Comparison of ENCODE assay signal across 23 cellular contexts in genomic region chr1:93678491-93678890, GRCh38. TPM values are rescaled to one million over a fixed set of nuclear protein-coding genes. Genes with fewer than 3 reads are reported as not detected.
A peak's percentile ranks its signal among the peaks of the same experiment; 100 is the strongest.
DNase-seq lines count a peak whose midpoint lies in the region; ATAC-seq, FAIRE-seq and TF ChIP-seq lines count a peak whose summit lies in the region.
"Had no signal": no experiment of that assay in that cellular context is flagged by ENCODE, and none has a peak within 500 bp of the region (broad histone marks: within the 10 kb centered on the region; RNA-seq: fewer than 3 reads in every experiment).

No MANE protein-coding gene starts in this region.

- no peak overlapping the region for H3K18ac ChIP-seq in mesenchymal stem cell (ENCODE audit: low read depth in 1 of 2, low read length in 2 of 2)

- H3K23ac ChIP-seq in mesenchymal stem cell (ENCODE audit: low read length in 2 of 2), result no peak overlapping the region

- H3K36me3 ChIP-seq in HUES6 (ENCODE audit: control insufficient read depth, insufficient read depth, low read length), result peaks cover 21% of the 10 kb centered on the region
- peaks cover 17 to 45% of the 10 kb centered on the region in 2 experiments for H3K36me3 ChIP-seq in mesenchymal stem cell (ENCODE audit: control insufficient read depth in 1 of 2, insufficient read depth in 2 of 2, low read depth in 1 of 2, low read length in 2 of 2)
- H3K36me3 ChIP-seq in ascending aorta, result no peaks in the 10 kb centered on the region
- H3K36me3 ChIP-seq: HAP-1 had no signal

- 86% methylated on average over 3 of the region's 3 CpGs for WGBS in A549 (ENCODE audit: missing lambda C conversion rate)
- WGBS in mesenchymal stem cell, result 12% methylated on average over 2 of the region's 3 CpGs
- 85% methylated on average over 3 of the region's 3 CpGs for whole genome bisulfite sequencing in lower leg skin, 2 donors

- no peak for TF ChIP-seq CTCF in A549 (IDR thresholded peaks at IDR 0.05)
- no peak for TF ChIP-seq CTCF in epithelial cell of esophagus (IDR thresholded peaks at IDR 0.05; ENCODE audit: insufficient read depth, low read depth, low read length, missing control alignments)
- TF ChIP-seq CTCF in lower leg skin (IDR thresholded peaks at IDR 0.05), result no peak
- no peak for TF ChIP-seq CTCF in ascending aorta (IDR thresholded peaks at IDR 0.05)

- TF ChIP-seq EP300 in A549 (IDR thresholded peaks at IDR 0.05), result no peak

- no peak overlapping the region for H2AFZ ChIP-seq in mesenchymal stem cell (ENCODE audit: low read depth, low read length)

- H3K14ac ChIP-seq in mesenchymal stem cell (ENCODE audit: low read length in 2 of 2), result no peak overlapping the region

- intact Hi-C loops in lower leg skin (cut with DNase I; ENCODE audit: low total_unique reads) (no loop called here), ascending aorta (cut with DNase I) (no loop called here)

- no peak for TF ChIP-seq RAD21 in A549 (conservative IDR thresholded peaks at IDR 0.05 in 1 of 2, IDR thresholded peaks at IDR 0.05 in 1 of 2)

- no peak for FAIRE-seq in A549 (lab: Jason Lieb, UNC)
- FAIRE-seq: GM12892, urothelium cell line had no signal

- peak overlapping the region; percentile 93 to 100; a peak in 4 of 6 replicates for H3K27ac ChIP-seq in A549
- H3K27ac ChIP-seq in HUES6 (ENCODE audit: low read depth, low read length), result no peak overlapping the region
- H3K27ac ChIP-seq in mesenchymal stem cell (ENCODE audit: low read length, poor library complexity, severe bottlenecking), result no peak overlapping the region
- no peak overlapping the region for H3K27ac ChIP-seq in ascending aorta

- no peaks in the 10 kb centered on the region for H3K9me3 ChIP-seq in A549
- H3K9me3 ChIP-seq in HUES6 (ENCODE audit: control insufficient read depth, insufficient read depth, low read depth, low read length), result no peaks in the 10 kb centered on the region
- no peaks in the 10 kb centered on the region for H3K9me3 ChIP-seq in mesenchymal stem cell (ENCODE audit: control insufficient read depth, low read length)
- H3K9me3 ChIP-seq in ascending aorta, result no peaks in the 10 kb centered on the region
- H3K9me3 ChIP-seq: HAP-1 had no signal

- H3K9ac ChIP-seq in HUES6 (ENCODE audit: low read length), result no peak overlapping the region
- no peak overlapping the region for H3K9ac ChIP-seq in mesenchymal stem cell (ENCODE audit: low read length)

- POLR2A ChIA-PET in A549 (lab: Yijun Ruan, JAX), result no interaction called here

- CTCF ChIA-PET in A549 (lab: Yijun Ruan, JAX), result interaction anchor here (0.6 to 4.9 kb wide), 4 partner anchors 47 to 166 kb away, joined by 4 to 40 read pairs (median 16); no protein-coding TSS in a partner anchor

- H3K4me2 ChIP-seq in A549 (peak overlapping the region; percentile 98), mesenchymal stem cell (ENCODE audit: low read length, poor library complexity, severe bottlenecking) (no peak overlapping the region)

- peaks cover 76% of the 10 kb centered on the region for H3K4me1 ChIP-seq in A549
- peaks cover 46% of the 10 kb centered on the region for H3K4me1 ChIP-seq in HUES6 (ENCODE audit: control insufficient read depth, insufficient read depth, low read length)
- peaks cover 28% of the 10 kb centered on the region for H3K4me1 ChIP-seq in mesenchymal stem cell (ENCODE audit: control insufficient read depth, insufficient read depth, low read depth, low read length)
- peaks cover 2 to 29% of the 10 kb centered on the region in 2 donors for H3K4me1 ChIP-seq in ascending aorta

- peak overlapping the region; percentile 27 for H2AK5ac ChIP-seq in mesenchymal stem cell (ENCODE audit: low read length, severe bottlenecking)

- DNase-seq in A549 (ENCODE audit: low read depth in 1 of 2, low spot score in 1 of 2), result no peak
- DNase-seq in epithelial cell of esophagus (ENCODE audit: low read depth), result peak; percentile 23
- peak; percentile 70 for DNase-seq in mesenchymal stem cell
- no peak for DNase-seq in inferior parietal cortex (ENCODE audit: extremely low spot score)
- no peak for DNase-seq in ureter (ENCODE audit: low spot score)
- no peak for DNase-seq in lower leg skin (ENCODE audit: low spot score in 2 of 2)
- no peak for DNase-seq in ascending aorta (ENCODE audit: low spot score in 2 of 2)
- DNase-seq: activated B cell treated with CpG ODN at 0.5 μM for 24 hours; activated CD4-positive, alpha-beta T cell treated with anti-CD3 and anti-CD28 coated beads, Interleukin-2, amount 50 U/mL, for 4 hours; activated naive CD4-positive, alpha-beta T cell treated with anti-CD3 and anti-CD28 coated beads, Interleukin-2, amount 10 ng/mL, durations not matched to agents 7 days and 5 days; C1 segment of cervical spinal cord; caudate nucleus; dermis blood vessel endothelial cell; DMS79 treated with DMSO at 0.1 percent for 48 hours; foreskin fibroblast; NCI-H2081 treated with DMSO at 0.1 percent for 48 hours; NCI-H345; NCI-H748 treated with DMSO at 0.1 percent for 48 hours; substantia nigra had no signal

- no peak overlapping the region for H4K91ac ChIP-seq in mesenchymal stem cell (ENCODE audit: low read length)

- H3K4ac ChIP-seq in mesenchymal stem cell (ENCODE audit: low read depth in 1 of 2, low read length in 2 of 2), result no peak overlapping the region

- H3K79me1 ChIP-seq in mesenchymal stem cell (replicated peaks; ENCODE audit: low read length, poor library complexity, severe bottlenecking), result no peaks in the 10 kb centered on the region

- ATAC-seq in A549, result no peak

- H2BK120ac ChIP-seq in mesenchymal stem cell (ENCODE audit: low read depth, low read length), result no peak overlapping the region

- no peak overlapping the region for H2BK15ac ChIP-seq in mesenchymal stem cell (ENCODE audit: low read depth, poor library complexity, severe bottlenecking)

- H2BK5ac ChIP-seq in mesenchymal stem cell (ENCODE audit: low read depth, low read length, poor library complexity, severe bottlenecking), result no peak overlapping the region

- H3K4me3 ChIP-seq in A549, result no peak overlapping the region
- peak overlapping the region; percentile 69; the same call in 1 of the 2 replicates for H3K4me3 ChIP-seq in HUES6 (ENCODE audit: low read depth, low read length)
- no peak overlapping the region for H3K4me3 ChIP-seq in epithelial cell of esophagus (ENCODE audit: low read length)
- peak overlapping the region in 1 of 2 experiments; percentile 26 for H3K4me3 ChIP-seq in mesenchymal stem cell (ENCODE audit: insufficient read depth in 1 of 2, low read depth in 1 of 2, low read length in 2 of 2)
- H3K4me3 ChIP-seq in lower leg skin (ENCODE audit: low read depth, poor library complexity, severe bottlenecking), result no peak overlapping the region
- H3K4me3 ChIP-seq in ascending aorta, result no peak overlapping the region
- H3K4me3 ChIP-seq: HAP-1 had no signal

- TF ChIP-seq POLR2A in A549 (IDR thresholded peaks at IDR 0.05; ENCODE audit: low read length) (no peak), lower leg skin (IDR thresholded peaks at IDR 0.05) (no peak)

- H2BK12ac ChIP-seq in mesenchymal stem cell (ENCODE audit: low read length in 2 of 2), result no peak overlapping the region

- H3K27me3 ChIP-seq in HUES6 (ENCODE audit: control insufficient read depth, insufficient read depth, low read length), result peaks cover 9% of the 10 kb centered on the region; the same call in 1 of the 2 replicates
- H3K27me3 ChIP-seq in mesenchymal stem cell (ENCODE audit: control insufficient read depth in 1 of 2, insufficient read depth in 1 of 2, low read length in 2 of 2), result no peaks in the 10 kb centered on the region
- H3K27me3 ChIP-seq in ascending aorta, result no peaks in the 10 kb centered on the region

- H4K8ac ChIP-seq in mesenchymal stem cell (ENCODE audit: low read length), result no peak overlapping the region

TF ChIP-seq in A549, 52 proteins besides CTCF, POLR2A, EP300 and RAD21 (continues in another document):
- TF ChIP-seq KDM1A (IDR thresholded peaks at IDR 0.05; ENCODE audit: low read depth) (no peak), MAFK (IDR thresholded peaks at IDR 0.05; ENCODE audit: partially characterized antibody) (no peak), HES2 (IDR thresholded peaks at IDR 0.05) (no peak), CBX8 (IDR thresholded peaks at IDR 0.05) (no peak), RNF2 (IDR thresholded peaks at IDR 0.05; ENCODE audit: borderline replicate concordance, low read depth) (no peak), ZFP36 (IDR thresholded peaks at IDR 0.05; ENCODE audit: borderline replicate concordance, partially characterized antibody) (no peak), BCL3 (IDR thresholded peaks at IDR 0.05) (no peak), EHMT2 (IDR thresholded peaks at IDR 0.05; ENCODE audit: low read depth) (no peak), KDM5A (IDR thresholded peaks at IDR 0.05) (no peak), PBX3 (IDR thresholded peaks at IDR 0.05) (no peak)

RNA-seq across cellular contexts. Expression of gene BCAR3, which starts 3.1 kb away (rescaled TPM):
- polyA plus RNA-seq in A549 (2011; rRNA removed) (31.6 and 32.1 TPM in 2 replicates), A549 (2017; fragmentation: RNase III; extraction: RNeasy Plus Mini Kit Qiagen cat#74134 plus additional on column Dnase treatment) (29.8 to 35.8 TPM (median 33.4 TPM) in 3 replicates)
- polyA plus RNA-seq in A549 (2012; cell fraction: cytosol; rRNA removed), result 28.6 and 37.0 TPM in 2 replicates
- 40.5 and 50.4 TPM in 2 replicates for polyA plus RNA-seq in A549 (2012; cell fraction: nucleus; rRNA removed)
- polyA minus RNA-seq in A549 (2011; rRNA and poly(A)+ RNA removed), result 27.5 and 30.0 TPM in 2 replicates
- 23.6 TPM for polyA plus RNA-seq in mesenchymal stem cell (2013, experiment 1 of 2)
- polyA plus RNA-seq in mesenchymal stem cell (2013, experiment 2 of 2), result 22.7 TPM
- total RNA-seq in ureter (26.7 TPM), lower leg skin (10 to 100 TPM; 41.8 to 57.5 (median 45.8) TPM), ascending aorta (41.0 TPM)

Comparison
In these comparisons a context has a peak if more than half of its experiments do, and no peak if none do; other contexts are left out.
1. DNase-seq: peak in epithelial cell of esophagus (single experiment) and mesenchymal stem cell (single experiment); none in A549 (0 of 2), inferior parietal cortex (single experiment), ureter (single experiment), lower leg skin (0 of 2) and ascending aorta (0 of 2).
2. H3K27ac ChIP-seq: peak in A549 (2 of 2); none in HUES6 (single experiment), mesenchymal stem cell (single experiment) and ascending aorta (0 of 2).